1 cellular context compared by ENCODE assay signal in the genomic region with DNA sequence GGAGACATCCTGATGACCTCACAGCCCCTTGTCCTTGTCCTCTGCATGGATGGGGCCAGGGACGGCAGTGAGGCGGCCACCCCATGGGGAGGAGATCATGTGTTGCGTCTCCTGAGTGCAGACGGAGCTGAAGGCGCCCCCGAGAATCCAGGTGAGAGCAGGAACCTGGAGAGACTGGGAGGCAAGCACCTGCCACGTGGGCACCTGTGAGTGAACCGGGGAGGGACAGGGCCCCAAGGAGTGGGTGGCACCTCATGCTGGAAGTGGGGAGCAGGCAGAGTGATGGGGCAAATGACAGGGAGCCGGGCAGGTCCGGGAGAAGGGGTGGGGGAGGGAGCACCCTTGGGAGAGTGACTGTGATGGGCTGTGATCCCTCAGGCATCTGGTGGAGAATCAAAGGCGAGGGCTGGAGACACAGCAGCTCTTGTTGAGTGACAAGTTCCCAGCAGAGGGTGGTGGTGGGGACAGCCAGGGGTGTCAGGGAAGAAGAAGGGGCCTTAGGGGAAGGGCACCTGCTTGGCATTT.
TF ChIP-seq lines count a peak whose summit lies in the region.

No MANE protein-coding gene starts in this region.

TF ChIP-seq in HCT116, 20 proteins besides CTCF, POLR2A, EP300 and RAD21 (continued from another document):
- TF ChIP-seq, protein P1, sequence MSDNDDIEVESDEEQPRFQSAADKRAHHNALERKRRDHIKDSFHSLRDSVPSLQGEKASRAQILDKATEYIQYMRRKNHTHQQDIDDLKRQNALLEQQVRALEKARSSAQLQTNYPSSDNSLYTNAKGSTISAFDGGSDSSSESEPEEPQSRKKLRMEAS (IDR thresholded peaks at IDR 0.05) = no peak
